ENCODE assay signal across 9 cellular contexts in genomic region chrX:85111347-85111746, GRCh38.
DNase-seq lines count a peak whose midpoint lies in the region; ATAC-seq, FAIRE-seq and TF ChIP-seq lines count a peak whose summit lies in the region.
"Had no signal": no experiment of that assay in that cellular context is flagged by ENCODE, and none has a peak within 500 bp of the region (broad histone marks: within the 10 kb centered on the region; RNA-seq: fewer than 3 reads in every experiment).

No MANE protein-coding gene starts in this region.

- H2BK120ac ChIP-seq in mesendoderm (ENCODE audit: low read depth, low read length) = no peak overlapping the region

- peak; percentile 98 for FAIRE-seq in kidney (lab: Jason Lieb, UNC)

- no peak overlapping the region for H3K4me2 ChIP-seq in mesendoderm (ENCODE audit: low read length)

- H3K9ac ChIP-seq in kidney (ENCODE audit: low read length in 2 of 2) (no peak overlapping the region), mesendoderm (ENCODE audit: low read length) (no peak overlapping the region)

- DNase-seq in AG09319 (ENCODE audit: extremely low read depth, low read depth) = no peak
- no peak for DNase-seq in kidney
- DNase-seq in NOMO-1 treated with DMSO at 0.1 percent for 48 hours (lab: John Stamatoyannopoulos, UW; ENCODE audit: unreplicated experiment) = no peak
- DNase-seq in mesendoderm = no peak

- WGBS in mesendoderm (ENCODE audit: extremely low coverage, insufficient coverage, low lambda C conversion rate) = no CpG with 5 or more reads among the region's 2 CpGs

- no peaks in the 10 kb centered on the region for H3K79me2 ChIP-seq in mesendoderm (ENCODE audit: control insufficient read depth, insufficient read depth, low read length)

- no peak overlapping the region for H3K56ac ChIP-seq in mesendoderm (ENCODE audit: low read length)

- no peak overlapping the region for H3K4me3 ChIP-seq in kidney (ENCODE audit: low read length in 2 of 2)
- H3K4me3 ChIP-seq in mesendoderm (ENCODE audit: low read length) = no peak overlapping the region

- no peak overlapping the region for H3K18ac ChIP-seq in mesendoderm (ENCODE audit: low read length)

- H3K36me3 ChIP-seq in kidney (ENCODE audit: control insufficient read depth in 1 of 2, insufficient read depth in 2 of 2, low read length in 2 of 2) (no peaks in the 10 kb centered on the region), mesendoderm (ENCODE audit: control insufficient read depth, insufficient read depth, low read length) (no peaks in the 10 kb centered on the region)
- H3K36me3 ChIP-seq: neutrophil had no signal

- no peak overlapping the region for H2BK5ac ChIP-seq in mesendoderm (ENCODE audit: low read length)

- intact Hi-C loops in kidney (cut with DNase I) = no loop called here

- H3K4ac ChIP-seq in mesendoderm (ENCODE audit: low read depth, low read length) = no peak overlapping the region

- H4K8ac ChIP-seq in mesendoderm (ENCODE audit: low read depth, low read length) = no peak overlapping the region

- TF ChIP-seq CTCF in AG09319 (IDR thresholded peaks at IDR 0.05; ENCODE audit: low read depth, low read length) (peak; percentile 79), VCaP (conservative IDR thresholded peaks at IDR 0.05) (peak; percentile 80), kidney (IDR thresholded peaks at IDR 0.05; ENCODE audit: borderline replicate concordance, extremely low read depth, insufficient read depth) (peak; percentile 34)

- H3K27ac ChIP-seq in VCaP (no peak overlapping the region), kidney (ENCODE audit: low read depth in 2 of 2, low read length in 2 of 2) (no peak overlapping the region), mesendoderm (ENCODE audit: low read depth, low read length) (no peak overlapping the region)
- H3K27ac ChIP-seq: neutrophil had no signal

- no peaks in the 10 kb centered on the region for H3K79me1 ChIP-seq in mesendoderm (ENCODE audit: low read length)

- ATAC-seq in GM18867 (IDR thresholded peaks at IDR 0.05; ENCODE audit: unreplicated experiment) (peak; percentile 40), GM19023 (IDR thresholded peaks at IDR 0.05; ENCODE audit: unreplicated experiment) (no peak)
- no peak for ATAC-seq in activated CD4-positive, CD25-positive, alpha-beta regulatory T cell treated with anti-CD3 and anti-CD28 coated beads, Interleukin-2, amount 50 U/mL, for 24 hours

- no peak overlapping the region for H2AK5ac ChIP-seq in mesendoderm (ENCODE audit: low read length)

- no peaks in the 10 kb centered on the region for H3K9me3 ChIP-seq in kidney (ENCODE audit: control insufficient read depth in 1 of 2, low read length in 2 of 2)
- H3K9me3 ChIP-seq: neutrophil had no signal

- no peaks in the 10 kb centered on the region for H3K27me3 ChIP-seq in mesendoderm (ENCODE audit: insufficient read depth, low read length, poor library complexity)
- H3K27me3 ChIP-seq: neutrophil had no signal

- H3K4me1 ChIP-seq in kidney (ENCODE audit: control insufficient read depth in 1 of 2, insufficient read depth in 1 of 2, low read depth in 1 of 2, low read length in 2 of 2) = no peaks in the 10 kb centered on the region
- H3K4me1 ChIP-seq in mesendoderm (ENCODE audit: control insufficient read depth, low read depth, low read length) = no peaks in the 10 kb centered on the region

- no peak overlapping the region for H2BK15ac ChIP-seq in mesendoderm (replicated peaks; ENCODE audit: low read depth)

- no peak overlapping the region for H3K23ac ChIP-seq in mesendoderm (ENCODE audit: low read length)

- no peak overlapping the region for H4K5ac ChIP-seq in mesendoderm (ENCODE audit: low read length)
